In the genomic region with DNA sequence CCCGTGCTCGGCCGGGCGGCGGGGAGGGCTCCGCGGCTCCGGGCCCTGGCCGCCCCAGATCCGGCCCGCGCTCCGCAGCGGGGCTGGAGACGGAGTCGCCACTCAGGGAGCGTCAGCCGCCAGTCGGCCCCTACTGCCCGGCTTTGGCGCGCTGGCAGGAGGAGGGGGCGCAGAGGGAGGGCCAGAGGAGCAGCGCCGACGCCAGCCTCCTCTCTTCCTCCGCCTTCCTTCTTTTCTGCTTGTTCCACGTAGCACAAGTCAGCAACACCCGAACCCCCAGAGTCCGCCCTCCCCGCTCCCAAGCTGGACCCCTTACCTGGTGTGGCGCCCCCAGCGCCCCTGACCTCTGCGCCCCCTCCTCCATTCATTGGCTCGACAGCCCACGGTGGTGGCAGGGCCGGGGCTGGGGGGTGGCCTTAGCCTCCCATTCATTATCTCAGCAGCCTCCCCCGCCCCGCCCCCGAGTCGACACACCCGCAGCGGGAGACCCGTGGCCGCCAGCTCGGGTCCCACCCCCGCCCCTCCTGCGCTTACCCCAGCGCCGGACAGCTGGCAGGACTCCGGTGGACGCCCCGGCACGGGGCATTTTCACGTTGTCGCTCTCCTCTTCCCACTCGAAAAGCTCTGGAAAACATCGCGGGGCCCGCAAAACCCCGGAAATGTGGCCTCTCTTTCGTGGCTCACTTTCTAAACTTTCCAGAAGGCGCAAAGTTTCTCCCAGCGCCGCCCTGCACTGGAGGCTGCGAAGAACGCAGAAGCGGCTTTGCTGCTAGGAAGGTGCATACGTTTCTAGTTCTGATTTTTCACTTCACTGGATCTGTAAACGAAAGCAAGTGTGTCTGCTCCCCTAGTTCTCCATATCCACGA, we compare ENCODE assay signal across 8 cellular contexts. TPM values are rescaled to one million over a fixed set of nuclear protein-coding genes. Genes with fewer than 3 reads are reported as not detected.
DNase-seq lines count a peak whose midpoint lies in the region; ATAC-seq and TF ChIP-seq lines count a peak whose summit lies in the region.

A gene with protein sequence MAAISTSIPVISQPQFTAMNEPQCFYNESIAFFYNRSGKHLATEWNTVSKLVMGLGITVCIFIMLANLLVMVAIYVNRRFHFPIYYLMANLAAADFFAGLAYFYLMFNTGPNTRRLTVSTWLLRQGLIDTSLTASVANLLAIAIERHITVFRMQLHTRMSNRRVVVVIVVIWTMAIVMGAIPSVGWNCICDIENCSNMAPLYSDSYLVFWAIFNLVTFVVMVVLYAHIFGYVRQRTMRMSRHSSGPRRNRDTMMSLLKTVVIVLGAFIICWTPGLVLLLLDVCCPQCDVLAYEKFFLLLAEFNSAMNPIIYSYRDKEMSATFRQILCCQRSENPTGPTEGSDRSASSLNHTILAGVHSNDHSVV (minus strand): TSS at position 135 of the 867 bp plus-strand sequence. CDS start 66,353 bp downstream, outside the sequence.

- ATAC-seq in HG03196 (IDR thresholded peaks at IDR 0.05; ENCODE audit: unreplicated experiment): peak; percentile 3
- ATAC-seq in HG02571 (IDR thresholded peaks at IDR 0.05; ENCODE audit: unreplicated experiment): no peak
- no peak for ATAC-seq in GM18858 (IDR thresholded peaks at IDR 0.05; ENCODE audit: unreplicated experiment)

- peak; percentile 81 for DNase-seq in amniotic stem cell (lab: John Stamatoyannopoulos, UW)
- peak; percentile 42 for DNase-seq in hepatic stellate cell (ENCODE audit: low spot score)
- peak; percentile 91 for DNase-seq in posterior vena cava (ENCODE audit: low spot score)
- DNase-seq in activated CD4-positive, alpha-beta T cell treated with anti-CD3 and anti-CD28 coated beads for 4 hours: no peak

- peak within 1 kb of the TSS; percentile 85 for H3K4me3 ChIP-seq in GM12875 (ENCODE audit: low read depth, low read length)

- intact Hi-C loops in posterior vena cava (cut with DNase I): loop anchor here in 1 of 2 donors (10.0 kb wide), 1 partner anchor 394 kb away; no protein-coding TSS in a partner anchor

- TF ChIP-seq CTCF in GM12875 (IDR thresholded peaks at IDR 0.05; ENCODE audit: borderline replicate concordance, insufficient read depth, low read depth, low read length): no peak

RNA-seq across cellular contexts. Expression of the gene that starts here (rescaled TPM):
- 100 to 1,000 TPM; 146 to 147 TPM for total RNA-seq in posterior vena cava

Comparison
In these comparisons a context has a peak if more than half of its experiments do, and no peak if none do; other contexts are left out.
1. DNase-seq: peak in amniotic stem cell (single experiment), hepatic stellate cell (single experiment) and posterior vena cava (single experiment); none in activated CD4-positive, alpha-beta T cell treated with anti-CD3 and anti-CD28 coated beads for 4 hours (0 of 2).